Comparison of ENCODE assay signal across 2 cellular contexts in the genomic region with DNA sequence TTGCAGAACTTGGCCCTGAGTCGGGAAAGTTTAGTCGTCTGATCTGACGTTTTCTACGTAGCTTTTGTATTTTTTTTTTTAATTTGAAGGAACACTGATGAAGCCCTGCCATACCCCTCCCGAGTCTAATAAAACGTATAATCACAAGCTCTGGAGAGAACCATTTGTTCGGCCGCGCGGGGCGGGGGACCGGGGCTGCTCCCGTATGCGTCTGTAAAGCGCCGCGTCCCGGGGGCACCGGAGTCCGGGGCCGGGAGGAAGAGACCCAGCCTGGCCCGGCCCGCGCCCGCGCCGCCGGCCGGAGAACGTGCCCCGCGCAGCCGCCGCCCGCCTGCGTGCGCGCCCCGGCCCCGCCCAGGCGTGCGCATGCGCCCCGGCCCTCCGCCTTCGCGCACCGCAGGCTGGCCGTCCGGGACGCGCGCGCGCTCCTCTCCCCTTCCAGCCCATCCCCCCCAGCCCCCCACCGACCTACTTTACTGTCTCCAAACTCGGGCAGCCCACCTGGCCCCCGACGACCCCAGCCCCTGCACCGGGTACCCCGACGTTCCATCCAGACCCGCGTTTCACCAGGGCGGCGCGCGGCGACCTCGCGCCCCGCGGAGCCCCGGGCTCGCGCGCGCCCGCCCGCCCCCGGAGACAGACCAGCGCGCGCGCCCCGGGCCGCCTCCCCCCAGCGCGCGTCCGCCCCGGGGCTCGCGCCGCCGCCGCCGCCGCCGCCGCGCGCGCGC.
TF ChIP-seq lines count a peak whose summit lies in the region.

No MANE protein-coding gene starts in this region.

TF ChIP-seq in HEK293, 187 proteins besides CTCF, POLR2A, EP300 and RAD21 (continues in another document):
- TF ChIP-seq ZEB2 (tag by site-specific recombination; IDR thresholded peaks at IDR 0.05) (peak; percentile 92), ZNF76 (tag by site-specific recombination; IDR thresholded peaks at IDR 0.05; ENCODE audit: borderline replicate concordance, low read depth) (peak; percentile 25; the same call in 1 of the 2 replicates), ZNF623 (tag by site-specific recombination; IDR thresholded peaks at IDR 0.05) (peak; percentile 38; the same call in 1 of the 2 replicates), KLF10 (tag by site-specific recombination; IDR thresholded peaks at IDR 0.05) (0 out of 2 replicates have a peak, but pooled peaks have one; percentile 45), ZNF391 (tag by site-specific recombination; IDR thresholded peaks at IDR 0.05; ENCODE audit: borderline replicate concordance, low read depth) (peak; percentile 84; the same call in 1 of the 2 replicates), ZNF324 (tag by site-specific recombination; IDR thresholded peaks at IDR 0.05) (peak; percentile 56; the same call in 1 of the 2 replicates), ZNF629 (tag by site-specific recombination; IDR thresholded peaks at IDR 0.05) (0 out of 2 replicates have a peak, but pooled peaks have one; percentile 61), ZNF843 (tag by site-specific recombination; IDR thresholded peaks at IDR 0.05) (peak; percentile 2), ZNF169 (tag by site-specific recombination; IDR thresholded peaks at IDR 0.05) (no peak), ZBTB21 (tag by site-specific recombination; IDR thresholded peaks at IDR 0.05) (peak; percentile 35; the same call in 1 of the 2 replicates), EGR2 (tag by site-specific recombination; IDR thresholded peaks at IDR 0.05; ENCODE audit: low read depth) (no peak), SP7 (tag by site-specific recombination; IDR thresholded peaks at IDR 0.05) (0 out of 2 replicates have a peak, but pooled peaks have one; percentile 59)
- TF ChIP-seq, protein P1, sequence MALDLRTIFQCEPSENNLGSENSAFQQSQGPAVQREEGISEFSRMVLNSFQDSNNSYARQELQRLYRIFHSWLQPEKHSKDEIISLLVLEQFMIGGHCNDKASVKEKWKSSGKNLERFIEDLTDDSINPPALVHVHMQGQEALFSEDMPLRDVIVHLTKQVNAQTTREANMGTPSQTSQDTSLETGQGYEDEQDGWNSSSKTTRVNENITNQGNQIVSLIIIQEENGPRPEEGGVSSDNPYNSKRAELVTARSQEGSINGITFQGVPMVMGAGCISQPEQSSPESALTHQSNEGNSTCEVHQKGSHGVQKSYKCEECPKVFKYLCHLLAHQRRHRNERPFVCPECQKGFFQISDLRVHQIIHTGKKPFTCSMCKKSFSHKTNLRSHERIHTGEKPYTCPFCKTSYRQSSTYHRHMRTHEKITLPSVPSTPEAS (tag by site-specific recombination; IDR thresholded peaks at IDR 0.05) = no peak
- TF ChIP-seq, protein P2, sequence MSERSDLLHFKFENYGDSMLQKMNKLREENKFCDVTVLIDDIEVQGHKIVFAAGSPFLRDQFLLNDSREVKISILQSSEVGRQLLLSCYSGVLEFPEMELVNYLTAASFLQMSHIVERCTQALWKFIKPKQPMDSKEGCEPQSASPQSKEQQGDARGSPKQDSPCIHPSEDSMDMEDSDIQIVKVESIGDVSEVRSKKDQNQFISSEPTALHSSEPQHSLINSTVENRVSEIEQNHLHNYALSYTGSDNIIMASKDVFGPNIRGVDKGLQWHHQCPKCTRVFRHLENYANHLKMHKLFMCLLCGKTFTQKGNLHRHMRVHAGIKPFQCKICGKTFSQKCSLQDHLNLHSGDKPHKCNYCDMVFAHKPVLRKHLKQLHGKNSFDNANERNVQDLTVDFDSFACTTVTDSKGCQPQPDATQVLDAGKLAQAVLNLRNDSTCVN (tag by site-specific recombination; optimal IDR thresholded peaks at IDR 0.05) = peak; percentile 67
- TF ChIP-seq, protein P3, sequence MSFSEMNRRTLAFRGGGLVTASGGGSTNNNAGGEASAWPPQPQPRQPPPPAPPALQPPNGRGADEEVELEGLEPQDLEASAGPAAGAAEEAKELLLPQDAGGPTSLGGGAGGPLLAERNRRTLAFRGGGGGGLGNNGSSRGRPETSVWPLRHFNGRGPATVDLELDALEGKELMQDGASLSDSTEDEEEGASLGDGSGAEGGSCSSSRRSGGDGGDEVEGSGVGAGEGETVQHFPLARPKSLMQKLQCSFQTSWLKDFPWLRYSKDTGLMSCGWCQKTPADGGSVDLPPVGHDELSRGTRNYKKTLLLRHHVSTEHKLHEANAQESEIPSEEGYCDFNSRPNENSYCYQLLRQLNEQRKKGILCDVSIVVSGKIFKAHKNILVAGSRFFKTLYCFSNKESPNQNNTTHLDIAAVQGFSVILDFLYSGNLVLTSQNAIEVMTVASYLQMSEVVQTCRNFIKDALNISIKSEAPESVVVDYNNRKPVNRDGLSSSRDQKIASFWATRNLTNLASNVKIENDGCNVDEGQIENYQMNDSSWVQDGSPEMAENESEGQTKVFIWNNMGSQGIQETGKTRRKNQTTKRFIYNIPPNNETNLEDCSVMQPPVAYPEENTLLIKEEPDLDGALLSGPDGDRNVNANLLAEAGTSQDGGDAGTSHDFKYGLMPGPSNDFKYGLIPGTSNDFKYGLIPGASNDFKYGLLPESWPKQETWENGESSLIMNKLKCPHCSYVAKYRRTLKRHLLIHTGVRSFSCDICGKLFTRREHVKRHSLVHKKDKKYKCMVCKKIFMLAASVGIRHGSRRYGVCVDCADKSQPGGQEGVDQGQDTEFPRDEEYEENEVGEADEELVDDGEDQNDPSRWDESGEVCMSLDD (tag by site-specific recombination; IDR thresholded peaks at IDR 0.05) = 0 out of 2 replicates have a peak, but pooled peaks have one; percentile 9
- TF ChIP-seq, protein P4, sequence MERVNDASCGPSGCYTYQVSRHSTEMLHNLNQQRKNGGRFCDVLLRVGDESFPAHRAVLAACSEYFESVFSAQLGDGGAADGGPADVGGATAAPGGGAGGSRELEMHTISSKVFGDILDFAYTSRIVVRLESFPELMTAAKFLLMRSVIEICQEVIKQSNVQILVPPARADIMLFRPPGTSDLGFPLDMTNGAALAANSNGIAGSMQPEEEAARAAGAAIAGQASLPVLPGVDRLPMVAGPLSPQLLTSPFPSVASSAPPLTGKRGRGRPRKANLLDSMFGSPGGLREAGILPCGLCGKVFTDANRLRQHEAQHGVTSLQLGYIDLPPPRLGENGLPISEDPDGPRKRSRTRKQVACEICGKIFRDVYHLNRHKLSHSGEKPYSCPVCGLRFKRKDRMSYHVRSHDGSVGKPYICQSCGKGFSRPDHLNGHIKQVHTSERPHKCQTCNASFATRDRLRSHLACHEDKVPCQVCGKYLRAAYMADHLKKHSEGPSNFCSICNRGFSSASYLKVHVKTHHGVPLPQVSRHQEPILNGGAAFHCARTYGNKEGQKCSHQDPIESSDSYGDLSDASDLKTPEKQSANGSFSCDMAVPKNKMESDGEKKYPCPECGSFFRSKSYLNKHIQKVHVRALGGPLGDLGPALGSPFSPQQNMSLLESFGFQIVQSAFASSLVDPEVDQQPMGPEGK (tag by site-specific recombination; IDR thresholded peaks at IDR 0.05) = peak; percentile 81; the same call in 1 of the 2 replicates
- TF ChIP-seq, protein P5, sequence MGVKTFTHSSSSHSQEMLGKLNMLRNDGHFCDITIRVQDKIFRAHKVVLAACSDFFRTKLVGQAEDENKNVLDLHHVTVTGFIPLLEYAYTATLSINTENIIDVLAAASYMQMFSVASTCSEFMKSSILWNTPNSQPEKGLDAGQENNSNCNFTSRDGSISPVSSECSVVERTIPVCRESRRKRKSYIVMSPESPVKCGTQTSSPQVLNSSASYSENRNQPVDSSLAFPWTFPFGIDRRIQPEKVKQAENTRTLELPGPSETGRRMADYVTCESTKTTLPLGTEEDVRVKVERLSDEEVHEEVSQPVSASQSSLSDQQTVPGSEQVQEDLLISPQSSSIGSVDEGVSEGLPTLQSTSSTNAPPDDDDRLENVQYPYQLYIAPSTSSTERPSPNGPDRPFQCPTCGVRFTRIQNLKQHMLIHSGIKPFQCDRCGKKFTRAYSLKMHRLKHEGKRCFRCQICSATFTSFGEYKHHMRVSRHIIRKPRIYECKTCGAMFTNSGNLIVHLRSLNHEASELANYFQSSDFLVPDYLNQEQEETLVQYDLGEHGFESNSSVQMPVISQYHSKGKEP (tag by site-specific recombination; IDR thresholded peaks at IDR 0.05) = 0 out of 2 replicates have a peak, but pooled peaks have one; percentile 9

TF ChIP-seq in K562, 482 proteins besides CTCF, POLR2A, EP300 and RAD21 (continues in another document):
- no peak for TF ChIP-seq ZNF696 (CRISPR knock-in tag; conservative IDR thresholded peaks at IDR 0.05)
- TF ChIP-seq, protein P6, sequence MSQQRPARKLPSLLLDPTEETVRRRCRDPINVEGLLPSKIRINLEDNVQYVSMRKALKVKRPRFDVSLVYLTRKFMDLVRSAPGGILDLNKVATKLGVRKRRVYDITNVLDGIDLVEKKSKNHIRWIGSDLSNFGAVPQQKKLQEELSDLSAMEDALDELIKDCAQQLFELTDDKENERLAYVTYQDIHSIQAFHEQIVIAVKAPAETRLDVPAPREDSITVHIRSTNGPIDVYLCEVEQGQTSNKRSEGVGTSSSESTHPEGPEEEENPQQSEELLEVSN (IDR thresholded peaks at IDR 0.05; ENCODE audit: borderline replicate concordance in 1 of 2, extremely low read depth in 1 of 2, insufficient read depth in 1 of 2, insufficient read length in 1 of 2, low read depth in 1 of 2, low read length in 1 of 2, poor library complexity in 1 of 2, severe bottlenecking in 1 of 2) = peak in 1 of 2 experiments; percentile 44
- no peak for TF ChIP-seq ZNF224 (CRISPR knock-in tag; IDR thresholded peaks at IDR 0.05)
- TF ChIP-seq MTF1 (CRISPR knock-in tag; IDR thresholded peaks at IDR 0.05; ENCODE audit: borderline replicate concordance) = no peak
- TF ChIP-seq NEUROD1 (IDR thresholded peaks at IDR 0.05; ENCODE audit: borderline replicate concordance, low read depth, low read length, partially characterized antibody) = no peak
- no peak for TF ChIP-seq TRIM24 (IDR thresholded peaks at IDR 0.05)
- no peak for TF ChIP-seq HMG20A (CRISPR knock-in tag; conservative IDR thresholded peaks at IDR 0.05)
- TF ChIP-seq, protein P7, sequence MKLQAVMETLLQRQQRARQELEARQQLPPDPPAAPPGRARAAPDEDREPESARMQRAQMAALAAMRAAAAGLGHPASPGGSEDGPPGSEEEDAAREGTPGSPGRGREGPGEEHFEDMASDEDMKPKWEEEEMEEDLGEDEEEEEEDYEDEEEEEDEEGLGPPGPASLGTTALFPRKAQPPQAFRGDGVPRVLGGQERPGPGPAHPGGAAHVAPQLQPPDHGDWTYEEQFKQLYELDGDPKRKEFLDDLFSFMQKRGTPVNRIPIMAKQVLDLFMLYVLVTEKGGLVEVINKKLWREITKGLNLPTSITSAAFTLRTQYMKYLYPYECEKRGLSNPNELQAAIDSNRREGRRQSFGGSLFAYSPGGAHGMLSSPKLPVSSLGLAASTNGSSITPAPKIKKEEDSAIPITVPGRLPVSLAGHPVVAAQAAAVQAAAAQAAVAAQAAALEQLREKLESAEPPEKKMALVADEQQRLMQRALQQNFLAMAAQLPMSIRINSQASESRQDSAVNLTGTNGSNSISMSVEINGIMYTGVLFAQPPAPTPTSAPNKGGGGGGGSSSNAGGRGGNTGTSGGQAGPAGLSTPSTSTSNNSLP (IDR thresholded peaks at IDR 0.05; ENCODE audit: borderline replicate concordance, low read depth, low read length) = no peak
- TF ChIP-seq ELF2 (CRISPR knock-in tag; IDR thresholded peaks at IDR 0.05) = no peak
- peak; percentile 78 for TF ChIP-seq BACH1 (tag; IDR thresholded peaks at IDR 0.05)
- TF ChIP-seq, protein P8, sequence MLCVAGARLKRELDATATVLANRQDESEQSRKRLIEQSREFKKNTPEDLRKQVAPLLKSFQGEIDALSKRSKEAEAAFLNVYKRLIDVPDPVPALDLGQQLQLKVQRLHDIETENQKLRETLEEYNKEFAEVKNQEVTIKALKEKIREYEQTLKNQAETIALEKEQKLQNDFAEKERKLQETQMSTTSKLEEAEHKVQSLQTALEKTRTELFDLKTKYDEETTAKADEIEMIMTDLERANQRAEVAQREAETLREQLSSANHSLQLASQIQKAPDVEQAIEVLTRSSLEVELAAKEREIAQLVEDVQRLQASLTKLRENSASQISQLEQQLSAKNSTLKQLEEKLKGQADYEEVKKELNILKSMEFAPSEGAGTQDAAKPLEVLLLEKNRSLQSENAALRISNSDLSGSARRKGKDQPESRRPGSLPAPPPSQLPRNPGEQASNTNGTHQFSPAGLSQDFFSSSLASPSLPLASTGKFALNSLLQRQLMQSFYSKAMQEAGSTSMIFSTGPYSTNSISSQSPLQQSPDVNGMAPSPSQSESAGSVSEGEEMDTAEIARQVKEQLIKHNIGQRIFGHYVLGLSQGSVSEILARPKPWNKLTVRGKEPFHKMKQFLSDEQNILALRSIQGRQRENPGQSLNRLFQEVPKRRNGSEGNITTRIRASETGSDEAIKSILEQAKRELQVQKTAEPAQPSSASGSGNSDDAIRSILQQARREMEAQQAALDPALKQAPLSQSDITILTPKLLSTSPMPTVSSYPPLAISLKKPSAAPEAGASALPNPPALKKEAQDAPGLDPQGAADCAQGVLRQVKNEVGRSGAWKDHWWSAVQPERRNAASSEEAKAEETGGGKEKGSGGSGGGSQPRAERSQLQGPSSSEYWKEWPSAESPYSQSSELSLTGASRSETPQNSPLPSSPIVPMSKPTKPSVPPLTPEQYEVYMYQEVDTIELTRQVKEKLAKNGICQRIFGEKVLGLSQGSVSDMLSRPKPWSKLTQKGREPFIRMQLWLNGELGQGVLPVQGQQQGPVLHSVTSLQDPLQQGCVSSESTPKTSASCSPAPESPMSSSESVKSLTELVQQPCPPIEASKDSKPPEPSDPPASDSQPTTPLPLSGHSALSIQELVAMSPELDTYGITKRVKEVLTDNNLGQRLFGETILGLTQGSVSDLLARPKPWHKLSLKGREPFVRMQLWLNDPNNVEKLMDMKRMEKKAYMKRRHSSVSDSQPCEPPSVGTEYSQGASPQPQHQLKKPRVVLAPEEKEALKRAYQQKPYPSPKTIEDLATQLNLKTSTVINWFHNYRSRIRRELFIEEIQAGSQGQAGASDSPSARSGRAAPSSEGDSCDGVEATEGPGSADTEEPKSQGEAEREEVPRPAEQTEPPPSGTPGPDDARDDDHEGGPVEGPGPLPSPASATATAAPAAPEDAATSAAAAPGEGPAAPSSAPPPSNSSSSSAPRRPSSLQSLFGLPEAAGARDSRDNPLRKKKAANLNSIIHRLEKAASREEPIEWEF (CRISPR knock-in tag; IDR thresholded peaks at IDR 0.05) = 0 out of 2 replicates have a peak, but pooled peaks have one; percentile 44
- no peak for TF ChIP-seq SMARCB1 (IDR thresholded peaks at IDR 0.05; ENCODE audit: insufficient read length, low read depth)
- no peak for TF ChIP-seq ZNF75A (CRISPR knock-in tag; IDR thresholded peaks at IDR 0.05)
- no peak for TF ChIP-seq ESRRA (IDR thresholded peaks at IDR 0.05; ENCODE audit: borderline replicate concordance, low read depth)
- TF ChIP-seq, protein P2 (CRISPR knock-in tag; IDR thresholded peaks at IDR 0.05) = no peak
- TF ChIP-seq ZSCAN32 (CRISPR knock-in tag; IDR thresholded peaks at IDR 0.05) = no peak
- no peak for TF ChIP-seq PHTF2 (CRISPR knock-in tag; IDR thresholded peaks at IDR 0.05)
- TF ChIP-seq ELF1 (tag; IDR thresholded peaks at IDR 0.05) = no peak
- 0 out of 2 replicates have a peak, but pooled peaks have one; percentile 6 for TF ChIP-seq ZBTB1 (CRISPR knock-in tag; IDR thresholded peaks at IDR 0.05; ENCODE audit: borderline replicate concordance, low read depth)
- TF ChIP-seq ZNF197 (CRISPR knock-in tag; IDR thresholded peaks at IDR 0.05; ENCODE audit: low read depth) = peak; percentile 99
- TF ChIP-seq ZNF3 (CRISPR knock-in tag; IDR thresholded peaks at IDR 0.05) = no peak
